Comparison of ENCODE assay signal across 9 cellular contexts in genomic region chr9:127919253-127919815, GRCh38. TPM values are rescaled to one million over a fixed set of nuclear protein-coding genes. Genes with fewer than 3 reads are reported as not detected.
DNase-seq lines count a peak whose midpoint lies in the region; ATAC-seq and TF ChIP-seq lines count a peak whose summit lies in the region.
"Had no signal": no experiment of that assay in that cellular context is flagged by ENCODE, and none has a peak within 500 bp of the region (broad histone marks: within the 10 kb centered on the region; RNA-seq: fewer than 3 reads in every experiment).

No MANE protein-coding gene starts in this region.

- H3K9ac ChIP-seq in HCT116 (ENCODE audit: low read length), result peak overlapping the region; percentile 68

- peaks cover 16% of the 10 kb centered on the region for H3K79me2 ChIP-seq in HCT116 (ENCODE audit: insufficient read depth, low read length)

- POLR2A ChIA-PET in HCT116 (lab: Charles Lee) (interaction anchor here (0.6 to 1.8 kb wide), 10 partner anchors 9 to 357 kb away, joined by 3 to 6 read pairs (median 4); partner anchors contain the start of genes PIP5KL1, SLC25A25 and TOR2A), GM10248 (lab: Yijun Ruan, JAX) (no interaction called here)

- H3K4me3 ChIP-seq in HCT116 (replicated peaks in 1 of 2; ENCODE audit: low read depth in 1 of 2, low read length in 2 of 2) (peak overlapping the region in 1 of 2 experiments; percentile 37; a peak in 2 of 4 replicates), fibroblast of the aortic adventitia (ENCODE audit: low read depth, low read length) (no peak overlapping the region), retinal pigment epithelial cell (ENCODE audit: low read length) (no peak overlapping the region)
- H3K4me3 ChIP-seq: SK-N-MC had no signal

- intact Hi-C loops in HCT116 (cut with micrococcal nuclease), result loop anchor here (2.0 to 5.0 kb wide), 3 partner anchors 117 to 357 kb away; partner anchors contain the start of genes CDK9 and FPGS

- H3K36me3 ChIP-seq in HCT116 (ENCODE audit: control insufficient read depth in 1 of 2, insufficient read depth in 2 of 2, low read length in 2 of 2), result peaks cover 0 to 7% of the 10 kb centered on the region in 2 experiments; a peak in 2 of 4 replicates

- TF ChIP-seq POLR2A in HCT116 (IDR thresholded peaks at IDR 0.05; ENCODE audit: borderline replicate concordance, extremely low read depth, insufficient read depth, insufficient read length), result no peak
- TF ChIP-seq POLR2A in GM18505 (IDR thresholded peaks at IDR 0.05; ENCODE audit: borderline replicate concordance, extremely low read depth, insufficient read depth, insufficient read length), result no peak

- CTCF ChIA-PET in HCT116 (lab: Charles Lee), result interaction anchor here (0.8 to 3.0 kb wide), 7 partner anchors 115 to 414 kb away, joined by 3 to 14 read pairs (median 3); partner anchors contain the start of gene TOR2A
- CTCF ChIA-PET in GM10248 (lab: Yijun Ruan, JAX), result interaction anchor here (0.8 to 6.7 kb wide), 9 partner anchors 11 to 704 kb away, joined by 3 to 52 read pairs (median 5); partner anchors contain the start of genes PIP5KL1, ST6GALNAC6 and TOR2A

- peak; percentile 99 for DNase-seq in HCT116 (ENCODE audit: low read depth, low spot score)
- DNase-seq in SKM-1 treated with dmso at 0.1 percent for 144 hours (lab: John Stamatoyannopoulos, UW; ENCODE audit: unreplicated experiment), result peak; percentile 90
- peak; percentile 98 for DNase-seq in fibroblast of the aortic adventitia (ENCODE audit: low read depth)
- peak; percentile 86 for DNase-seq in retinal pigment epithelial cell (ENCODE audit: low read depth)
- no peak for DNase-seq in GM10248 (ENCODE audit: extremely low spot score)

- H3K27ac ChIP-seq in HCT116 (ENCODE audit: low read depth, low read length), result peak overlapping the region; percentile 96
- H3K27ac ChIP-seq: SK-N-MC had no signal

- H3K4me2 ChIP-seq in HCT116 (ENCODE audit: low read length), result peak overlapping the region; percentile 79

- no TSS peak for BruUV-seq in HCT116 (replicated peaks; lab: Mats Ljungman, UMichigan)

- TF ChIP-seq CTCF in HCT116 (IDR thresholded peaks at IDR 0.05 in 2 of 3, conservative IDR thresholded peaks at IDR 0.05 in 1 of 3; ENCODE audit: borderline replicate concordance in 1 of 3, insufficient read depth in 1 of 3, low read depth in 2 of 3, low read length in 2 of 3) (no peak), fibroblast of the aortic adventitia (IDR thresholded peaks at IDR 0.05; ENCODE audit: insufficient read depth, low read length) (no peak), retinal pigment epithelial cell (conservative IDR thresholded peaks at IDR 0.05; ENCODE audit: low read depth, low read length) (no peak), GM10248 (IDR thresholded peaks at IDR 0.05; ENCODE audit: control extremely low read depth, extremely low read depth, low read depth, missing control alignments) (no peak)

- peaks cover 58 to 88% of the 10 kb centered on the region in 2 experiments for H3K4me1 ChIP-seq in HCT116 (ENCODE audit: control insufficient read depth in 1 of 2, insufficient read depth in 2 of 2, low read length in 2 of 2)

- no peaks in the 10 kb centered on the region for H3K9me2 ChIP-seq in HCT116 (ENCODE audit: insufficient read depth)

- ATAC-seq in HCT116 (peak; percentile 60), GM18505 (IDR thresholded peaks at IDR 0.05; ENCODE audit: unreplicated experiment) (no peak), GM21447 (IDR thresholded peaks at IDR 0.05; ENCODE audit: unreplicated experiment) (no peak), HG03354 (IDR thresholded peaks at IDR 0.05; ENCODE audit: poor library complexity, severe bottlenecking, unreplicated experiment) (no peak)

- H2AFZ ChIP-seq in HCT116 (ENCODE audit: low read depth, low read length, poor library complexity, severe bottlenecking), result no peak overlapping the region

- no peaks in the 10 kb centered on the region for H4K20me1 ChIP-seq in HCT116 (ENCODE audit: insufficient read depth)

- H3K27me3 ChIP-seq in HCT116 (ENCODE audit: insufficient read depth, low read length), result no peaks in the 10 kb centered on the region

- no peak for TF ChIP-seq RAD21 in HCT116 (IDR thresholded peaks at IDR 0.05; ENCODE audit: low read depth)

- H3K9me3 ChIP-seq in HCT116 (ENCODE audit: control insufficient read depth in 1 of 2, insufficient read depth in 1 of 2, low read depth in 1 of 2, low read length in 2 of 2), result no peaks in the 10 kb centered on the region

- RAD21 ChIA-PET in HCT116 (lab: Charles Lee; ENCODE audit: low non-redundant PET in 1 of 2, low total read pairs in 2 of 2, uncharacterized antibody in 2 of 2, unreplicated experiment in 2 of 2), result interaction anchor here in 1 of 2 experiments (0.7 to 0.9 kb wide), 2 partner anchors 10 to 185 kb away, joined by 3 to 4 read pairs; partner anchors contain the start of gene TOR2A

TF ChIP-seq in HCT116, 20 proteins besides CTCF, POLR2A, EP300 and RAD21:
- TF ChIP-seq CBX3 (IDR thresholded peaks at IDR 0.05; ENCODE audit: low read depth) (no peak), POLR2AphosphoS5 (IDR thresholded peaks at IDR 0.05; ENCODE audit: low read depth, low read length) (peak; percentile 70; the same call in 1 of the 2 replicates), ZBTB33 (IDR thresholded peaks at IDR 0.05; ENCODE audit: extremely low read depth, insufficient replicate concordance, low read length) (peak; percentile 59), TCF7L2 (IDR thresholded peaks at IDR 0.05; ENCODE audit: borderline replicate concordance, extremely low read depth, insufficient read depth, insufficient read length) (peak; percentile 58), EGR1 (IDR thresholded peaks at IDR 0.05; ENCODE audit: low read depth) (no peak), REST (IDR thresholded peaks at IDR 0.05; ENCODE audit: low read depth) (no peak)

RNA-seq across cellular contexts. Expression of gene ST6GALNAC4, which starts 2.5 kb away (rescaled TPM):
- total RNA-seq in HCT116 (2021; ENCODE audit: unreplicated experiment) (49.4 TPM), fibroblast of the aortic adventitia (ENCODE audit: low replicate concordance) (24.4 and 37.1 TPM in 2 replicates)
- 45.7 and 58.2 TPM in 2 replicates for polyA plus RNA-seq in HCT116 (2012)

RNA-seq across cellular contexts. Expression of gene PIP5KL1, which starts 11.2 kb away (rescaled TPM):
- total RNA-seq in HCT116 (2021; ENCODE audit: unreplicated experiment), result 37.6 TPM
- 35.7 and 36.0 TPM in 2 replicates for polyA plus RNA-seq in HCT116 (2012)
- total RNA-seq in fibroblast of the aortic adventitia (ENCODE audit: low replicate concordance), result 1.6 and 2.6 TPM in 2 replicates

RNA-seq across cellular contexts. Expression of gene DPM2, which starts 18.3 kb away (rescaled TPM):
- total RNA-seq in HCT116 (2021; ENCODE audit: unreplicated experiment), result 54.6 TPM
- polyA plus RNA-seq in HCT116 (2012), result 58.0 and 62.6 TPM in 2 replicates
- 7.0 and 19.9 TPM in 2 replicates for total RNA-seq in fibroblast of the aortic adventitia (ENCODE audit: low replicate concordance)

RNA-seq across cellular contexts. Expression of gene ST6GALNAC6, which starts 19.9 kb away (rescaled TPM):
- total RNA-seq in HCT116 (2021; ENCODE audit: unreplicated experiment), result 24.5 TPM
- 22.9 and 25.0 TPM in 2 replicates for polyA plus RNA-seq in HCT116 (2012)
- total RNA-seq in fibroblast of the aortic adventitia (ENCODE audit: low replicate concordance), result 26.5 and 85.0 TPM in 2 replicates

RNA-seq across cellular contexts. Expression of gene AK1, which starts 41.9 kb away (rescaled TPM):
- total RNA-seq in HCT116 (2021; ENCODE audit: unreplicated experiment) (61.1 TPM), fibroblast of the aortic adventitia (ENCODE audit: low replicate concordance) (75.6 and 121 TPM in 2 replicates)
- polyA plus RNA-seq in HCT116 (2012), result 70.6 and 74.2 TPM in 2 replicates

Comparison
In these comparisons a context has a peak if more than half of its experiments do, and no peak if none do; other contexts are left out.
1. RNA of gene PIP5KL1, which starts 11.2 kb away (total RNA-seq): 37.6 TPM in HCT116 (single experiment); 1.6 to 2.6 TPM in fibroblast of the aortic adventitia; every median in the first group is over 10 times any median in the second.